Comparison of ENCODE assay signal across 8 cellular contexts in the genomic region with DNA sequence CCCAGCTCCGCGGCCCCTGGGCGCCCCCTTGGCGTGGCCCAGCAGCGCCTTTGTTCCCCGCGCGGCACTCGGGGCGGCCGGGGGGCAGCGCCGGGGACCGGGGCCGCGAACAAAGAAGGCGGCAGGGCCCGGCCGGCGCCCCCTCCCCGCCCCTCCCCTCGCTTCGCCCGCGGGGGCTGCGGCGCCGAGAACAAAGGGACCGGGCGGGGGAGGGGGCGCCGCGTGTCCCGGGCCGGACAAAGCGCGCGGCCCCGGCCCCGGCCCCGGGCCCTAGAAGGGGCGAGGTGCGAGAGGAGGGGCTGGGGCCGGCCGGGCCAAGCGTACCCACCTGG. TPM values are rescaled to one million over a fixed set of nuclear protein-coding genes. Genes with fewer than 3 reads are reported as not detected.
DNase-seq lines count a peak whose midpoint lies in the region; ATAC-seq and TF ChIP-seq lines count a peak whose summit lies in the region.

No MANE protein-coding gene starts in this region.

- H4K20me1 ChIP-seq in DOHH2 (ENCODE audit: control insufficient read depth, insufficient read depth, low read depth, low read length) (peaks cover 15% of the 10 kb centered on the region), neural cell (ENCODE audit: insufficient read depth) (peaks cover 22% of the 10 kb centered on the region)

- H3K4me3 Mint-ChIP-seq in activated T-helper 2 cell treated with anti-CD3 and anti-CD28 coated beads, Interferon-gamma antibody, Interleukin-2, Interleukin-4, amounts not matched to agents 10 μg/mL and 5 μg/mL and 100 μg/mL, durations not matched to agents 14 hours and 24 hours and 36 hours (ENCODE audit: low read depth), result no peak overlapping the region

- H3K9me3 ChIP-seq in DOHH2 (ENCODE audit: control insufficient read depth, insufficient read depth, low read length), result no peaks in the 10 kb centered on the region
- no peaks in the 10 kb centered on the region for H3K9me3 ChIP-seq in colonic mucosa
- H3K9me3 ChIP-seq in neural cell (ENCODE audit: low read length), result no peaks in the 10 kb centered on the region

- TF ChIP-seq CTCF in DOHH2 (IDR thresholded peaks at IDR 0.05; ENCODE audit: low read depth, low read length, poor library complexity, severe bottlenecking), result no peak
- no peak for TF ChIP-seq CTCF in colonic mucosa (IDR thresholded peaks at IDR 0.05)
- TF ChIP-seq CTCF in neural cell (IDR thresholded peaks at IDR 0.05; ENCODE audit: poor library complexity, severe bottlenecking), result no peak
- no peak for TF ChIP-seq CTCF in GM10266 (IDR thresholded peaks at IDR 0.05; ENCODE audit: control insufficient read depth, insufficient read depth, low read depth, missing control alignments)

- H3K4me1 ChIP-seq in DOHH2 (ENCODE audit: control insufficient read depth, low read length) (peaks cover 64% of the 10 kb centered on the region), colonic mucosa (peaks cover 36% of the 10 kb centered on the region)

- TF ChIP-seq RAD21 in neural cell (conservative IDR thresholded peaks at IDR 0.05), result no peak

- H3K9me3 Mint-ChIP-seq in activated T-helper 2 cell treated with anti-CD3 and anti-CD28 coated beads, Interferon-gamma antibody, Interleukin-2, Interleukin-4, amounts not matched to agents 10 μg/mL and 5 μg/mL and 100 μg/mL, durations not matched to agents 14 hours and 24 hours and 36 hours, result no peaks in the 10 kb centered on the region

- H3K36me3 ChIP-seq in DOHH2 (ENCODE audit: control insufficient read depth, low read length) (peaks cover 45% of the 10 kb centered on the region), colonic mucosa (peaks cover 8% of the 10 kb centered on the region), neural cell (ENCODE audit: insufficient read depth, low read length) (peaks cover 6% of the 10 kb centered on the region)

- peaks cover 35% of the 10 kb centered on the region for H3K4me1 Mint-ChIP-seq in activated T-helper 2 cell treated with anti-CD3 and anti-CD28 coated beads, Interferon-gamma antibody, Interleukin-2, Interleukin-4, amounts not matched to agents 10 μg/mL and 5 μg/mL and 100 μg/mL, durations not matched to agents 14 hours and 24 hours and 36 hours (ENCODE audit: low read depth)

- H3K79me2 ChIP-seq in DOHH2 (ENCODE audit: control insufficient read depth, low read length) (peaks cover 37% of the 10 kb centered on the region), neural cell (replicated peaks; ENCODE audit: insufficient read depth, low read length) (peaks cover 34% of the 10 kb centered on the region)

- H2AFZ ChIP-seq in neural cell (ENCODE audit: low read depth, low read length), result no peak overlapping the region

- peak overlapping the region; percentile 82 for H3K4me3 ChIP-seq in DOHH2 (ENCODE audit: low read length)
- peak overlapping the region; percentile 68 for H3K4me3 ChIP-seq in colonic mucosa
- H3K4me3 ChIP-seq in neural cell (ENCODE audit: low read length), result peak overlapping the region; percentile 100

- H3K27me3 ChIP-seq in DOHH2 (ENCODE audit: control insufficient read depth, low read length), result no peaks in the 10 kb centered on the region
- no peaks in the 10 kb centered on the region for H3K27me3 ChIP-seq in colonic mucosa
- H3K27me3 ChIP-seq in neural cell (ENCODE audit: insufficient read depth, low read depth, low read length), result no peaks in the 10 kb centered on the region

- intact Hi-C loops in colonic mucosa (cut with DNase I), result loop anchor here (10.0 kb wide), 1 partner anchor 91 kb away; a partner anchor contains a TSS
- intact Hi-C loops in activated T-helper 2 cell treated with anti-CD3 and anti-CD28 coated beads, Interferon-gamma antibody, Interleukin-2, Interleukin-4, amounts not matched to agents 10 μg/mL and 5 μg/mL and 100 μg/mL, durations not matched to agents 14 hours and 24 hours and 36 hours (cut with micrococcal nuclease), result loop anchor here (2.0 to 10.0 kb wide), 5 partner anchors 43 to 121 kb away; a partner anchor contains a TSS

- H3K4me2 ChIP-seq in DOHH2 (ENCODE audit: low read length) (peak overlapping the region; percentile 85), neural cell (ENCODE audit: low read length) (no peak overlapping the region)

- TF ChIP-seq EP300 in neural cell (conservative IDR thresholded peaks at IDR 0.05; ENCODE audit: poor library complexity, severe bottlenecking), result no peak

- DNase-seq in colonic mucosa (no peak), amygdala (lab: John Stamatoyannopoulos, UW) (no peak), GM10266 (ENCODE audit: extremely low spot score) (no peak), RKO (ENCODE audit: low spot score) (no peak)
- DNase-seq in activated T-helper 2 cell treated with anti-CD3 and anti-CD28 coated beads, Interferon-gamma antibody, Interleukin-2, Interleukin-4, amounts not matched to agents 10 μg/mL and 5 μg/mL and 100 μg/mL, durations not matched to agents 14 hours and 24 hours and 36 hours (ENCODE audit: low spot score), result no peak

- no peaks in the 10 kb centered on the region for H3K27me3 Mint-ChIP-seq in activated T-helper 2 cell treated with anti-CD3 and anti-CD28 coated beads, Interferon-gamma antibody, Interleukin-2, Interleukin-4, amounts not matched to agents 10 μg/mL and 5 μg/mL and 100 μg/mL, durations not matched to agents 14 hours and 24 hours and 36 hours (ENCODE audit: low read depth)

- no peaks in the 10 kb centered on the region for H3K9me2 ChIP-seq in DOHH2 (replicated peaks; ENCODE audit: control insufficient read depth, low read length)
- no peaks in the 10 kb centered on the region for H3K9me2 ChIP-seq in neural cell (ENCODE audit: insufficient read depth, low read length)

- H3K27ac ChIP-seq in DOHH2 (ENCODE audit: low read depth, low read length), result peak overlapping the region; percentile 66
- H3K27ac ChIP-seq in colonic mucosa, result peak overlapping the region; percentile 56
- peak overlapping the region; percentile 87 for H3K27ac ChIP-seq in neural cell (ENCODE audit: low read length)

- no peak overlapping the region for H3K27ac Mint-ChIP-seq in activated T-helper 2 cell treated with anti-CD3 and anti-CD28 coated beads, Interferon-gamma antibody, Interleukin-2, Interleukin-4, amounts not matched to agents 10 μg/mL and 5 μg/mL and 100 μg/mL, durations not matched to agents 14 hours and 24 hours and 36 hours

- peak; percentile 2 for ATAC-seq in HG02852 (IDR thresholded peaks at IDR 0.05; ENCODE audit: unreplicated experiment)

- H3F3A ChIP-seq in DOHH2 (ENCODE audit: control insufficient read depth, insufficient read depth) (peaks cover 42% of the 10 kb centered on the region), neural cell (ENCODE audit: insufficient read depth, low read length, poor library complexity, severe bottlenecking) (no peaks in the 10 kb centered on the region)

- H3K9ac ChIP-seq in colonic mucosa (ENCODE audit: low read depth in 2 of 2, low read length in 2 of 2), result peak overlapping the region; percentile 70 to 92
- peak overlapping the region; percentile 99 for H3K9ac ChIP-seq in neural cell (ENCODE audit: low read length)

- peaks cover 34% of the 10 kb centered on the region for H3K36me3 Mint-ChIP-seq in activated T-helper 2 cell treated with anti-CD3 and anti-CD28 coated beads, Interferon-gamma antibody, Interleukin-2, Interleukin-4, amounts not matched to agents 10 μg/mL and 5 μg/mL and 100 μg/mL, durations not matched to agents 14 hours and 24 hours and 36 hours (ENCODE audit: low read depth)

TF ChIP-seq in neural cell, 6 proteins besides CTCF, POLR2A, EP300 and RAD21 (continues in another document):
- TF ChIP-seq MXI1 (conservative IDR thresholded peaks at IDR 0.05; ENCODE audit: poor library complexity, severe bottlenecking) (no peak), POLR2AphosphoS5 (IDR thresholded peaks at IDR 0.05) (no peak), SMC3 (conservative IDR thresholded peaks at IDR 0.05; ENCODE audit: poor library complexity) (no peak)

RNA-seq across cellular contexts. Expression of a gene that starts 0.4 kb away (rescaled TPM):
- 100 to 1,000 TPM; 174 to 199 TPM for total RNA-seq in colonic mucosa
- polyA plus RNA-seq in neural cell, result 694 and 739 TPM in 2 replicates
- polyA minus RNA-seq in neural cell, result 393 and 412 TPM in 2 replicates
- total RNA-seq in activated T-helper 2 cell treated with anti-CD3 and anti-CD28 coated beads, Interferon-gamma antibody, Interleukin-2, Interleukin-4, amounts not matched to agents 10 μg/mL and 5 μg/mL and 100 μg/mL, durations not matched to agents 14 hours and 24 hours and 36 hours, result 42.5 and 45.0 TPM in 2 replicates

RNA-seq across cellular contexts. Expression of a gene that starts 26.7 kb away (rescaled TPM):
- 1 to 10 TPM; 5.6 to 8.0 TPM for total RNA-seq in colonic mucosa
- 6.1 and 11.7 TPM in 2 replicates for polyA plus RNA-seq in neural cell
- polyA minus RNA-seq in neural cell, result 4.6 TPM in 2 replicates
- total RNA-seq in activated T-helper 2 cell treated with anti-CD3 and anti-CD28 coated beads, Interferon-gamma antibody, Interleukin-2, Interleukin-4, amounts not matched to agents 10 μg/mL and 5 μg/mL and 100 μg/mL, durations not matched to agents 14 hours and 24 hours and 36 hours, result 5.4 and 6.1 TPM in 2 replicates

RNA-seq across cellular contexts. Expression of a gene that starts 26.8 kb away (rescaled TPM):
- total RNA-seq in colonic mucosa, result under 1 TPM; 0.61 to 0.99 TPM
- not detected in 2 replicates for polyA plus RNA-seq in neural cell
- polyA minus RNA-seq in neural cell, result 1.2 TPM in 1 of 2 replicates, not detected in the other
- total RNA-seq in activated T-helper 2 cell treated with anti-CD3 and anti-CD28 coated beads, Interferon-gamma antibody, Interleukin-2, Interleukin-4, amounts not matched to agents 10 μg/mL and 5 μg/mL and 100 μg/mL, durations not matched to agents 14 hours and 24 hours and 36 hours, result 1.1 TPM in 2 replicates

RNA-seq across cellular contexts. Expression of a gene that starts 43.7 kb away (rescaled TPM):
- total RNA-seq in colonic mucosa, result 100 to 1,000 TPM; 226 to 291 TPM
- polyA plus RNA-seq in neural cell, result 60.8 and 68.6 TPM in 2 replicates
- polyA minus RNA-seq in neural cell, result 26.0 and 33.6 TPM in 2 replicates
- total RNA-seq in activated T-helper 2 cell treated with anti-CD3 and anti-CD28 coated beads, Interferon-gamma antibody, Interleukin-2, Interleukin-4, amounts not matched to agents 10 μg/mL and 5 μg/mL and 100 μg/mL, durations not matched to agents 14 hours and 24 hours and 36 hours, result 179 and 195 TPM in 2 replicates

RNA-seq across cellular contexts. Expression of a gene that starts 58.7 kb away (rescaled TPM):
- total RNA-seq in colonic mucosa, result 10 to 100 TPM; 65.7 to 76.8 TPM
- 158 and 189 TPM in 2 replicates for polyA plus RNA-seq in neural cell
- polyA minus RNA-seq in neural cell, result 133 and 157 TPM in 2 replicates
- total RNA-seq in activated T-helper 2 cell treated with anti-CD3 and anti-CD28 coated beads, Interferon-gamma antibody, Interleukin-2, Interleukin-4, amounts not matched to agents 10 μg/mL and 5 μg/mL and 100 μg/mL, durations not matched to agents 14 hours and 24 hours and 36 hours, result 48.9 and 54.3 TPM in 2 replicates
